ENCODE assay signal across 13 cellular contexts in the genomic region with DNA sequence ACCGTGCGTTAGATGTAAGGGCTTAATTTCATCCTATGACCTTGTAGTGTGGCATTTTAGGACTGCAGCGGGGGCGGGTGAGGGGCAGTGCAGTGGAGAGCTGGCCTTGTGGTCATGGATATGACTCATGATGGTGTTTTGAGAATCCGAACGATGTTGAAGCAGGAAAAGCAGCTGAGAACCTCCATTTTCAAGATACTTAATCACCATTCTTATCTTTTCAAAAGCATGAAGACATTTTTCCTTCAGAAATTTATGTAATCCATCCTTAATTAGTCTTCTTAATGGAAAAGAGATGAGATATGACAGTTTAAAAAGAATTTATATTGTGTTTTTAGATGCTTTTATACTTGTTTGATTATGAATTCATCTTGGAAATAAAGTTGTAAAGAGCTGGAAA. TPM values are rescaled to one million over a fixed set of nuclear protein-coding genes. Genes with fewer than 3 reads are reported as not detected.
DNase-seq lines count a peak whose midpoint lies in the region; ATAC-seq, FAIRE-seq and TF ChIP-seq lines count a peak whose summit lies in the region.
"Had no signal": no experiment of that assay in that cellular context is flagged by ENCODE, and none has a peak within 500 bp of the region (broad histone marks: within the 10 kb centered on the region; RNA-seq: fewer than 3 reads in every experiment).

No MANE protein-coding gene starts in this region.

- H3K27me3 ChIP-seq in adrenal gland (no peaks in the 10 kb centered on the region), ascending aorta (no peaks in the 10 kb centered on the region)
- H3K27me3 ChIP-seq: pancreas, stomach had no signal

- no peak for TF ChIP-seq CTCF in adrenal gland (IDR thresholded peaks at IDR 0.05)
- TF ChIP-seq CTCF in ascending aorta (IDR thresholded peaks at IDR 0.05), result no peak

- TF ChIP-seq POLR2A in adrenal gland (IDR thresholded peaks at IDR 0.05), result no peak

- FAIRE-seq in HTR-8/SVneo (lab: Jason Lieb, UNC), result peak; percentile 62
- FAIRE-seq: pancreas had no signal

- peak overlapping the region in 1 of 4 donors; percentile 17 for H3K4me3 ChIP-seq in adrenal gland
- H3K4me3 ChIP-seq in ascending aorta, result no peak overlapping the region
- H3K4me3 ChIP-seq: pancreas, PC-9, stomach had no signal

- H3K27ac ChIP-seq in adrenal gland (peak overlapping the region; percentile 57 to 85 (median 59)), ascending aorta (no peak overlapping the region)
- H3K27ac ChIP-seq: PC-9, stomach had no signal

- 25 to 39% (median 37%) methylated on average over 6 of the region's 6 CpGs for WGBS in adrenal gland, 4 donors

- H3K9me3 ChIP-seq in adrenal gland (replicated peaks in 1 of 3), result no peaks in the 10 kb centered on the region
- no peaks in the 10 kb centered on the region for H3K9me3 ChIP-seq in ascending aorta
- H3K9me3 ChIP-seq: pancreas, stomach had no signal

- peaks cover 0 to 52% of the 10 kb centered on the region in 2 donors for H3K36me3 ChIP-seq in adrenal gland (replicated peaks in 1 of 2)
- H3K36me3 ChIP-seq in ascending aorta, result peaks cover 33 to 57% of the 10 kb centered on the region in 2 donors

- DNase-seq in AG08395 (ENCODE audit: low spot score) (peak; percentile 86), HTR-8/SVneo (ENCODE audit: insufficient read length, low spot score) (peak; percentile 76), adrenal gland (peak; percentile 77 to 91 (median 88)), iris pigment epithelial cell (ENCODE audit: low read depth) (peak; percentile 98), ascending aorta (ENCODE audit: low spot score in 2 of 2) (no peak), KG1 (lab: John Stamatoyannopoulos, UW) (no peak)
- DNase-seq: activated T-cell treated with anti-CD3 and anti-CD28 coated beads, Interleukin-2, amount 50 U/mL, for 4 hours; glutamatergic neuron; stomach had no signal

- ATAC-seq in GM19035 (IDR thresholded peaks at IDR 0.05; ENCODE audit: unreplicated experiment) (no peak), GM18502 (IDR thresholded peaks at IDR 0.05; ENCODE audit: poor library complexity, unreplicated experiment) (no peak)
- ATAC-seq: activated T-cell treated with anti-CD3 and anti-CD28 coated beads, Interleukin-2, amount 50 U/mL, for 4 hours had no signal

- intact Hi-C loops in adrenal gland (cut with DNase I), result no loop called here
- intact Hi-C loops in ascending aorta (cut with DNase I), result no loop called here

- peaks cover 27 to 64% of the 10 kb centered on the region in 2 donors for H3K4me1 ChIP-seq in adrenal gland (replicated peaks in 1 of 2)
- H3K4me1 ChIP-seq in ascending aorta, result peaks cover 0 to 6% of the 10 kb centered on the region in 2 donors

RNA-seq across cellular contexts. Expression of gene ATP5F1C, which starts 9.6 kb away (rescaled TPM):
- total RNA-seq in adrenal gland (100 to 1,000 TPM; 453 to 870 (median 536) TPM), ascending aorta (132 TPM)
- 1,000 to 10,000 TPM in 1 of 3 donors, 100 to 1,000 TPM in 2; 549 to 1,397 (median 778) TPM for polyA plus RNA-seq in adrenal gland

RNA-seq across cellular contexts. Expression of gene KIN, which starts 9.8 kb away (rescaled TPM):
- total RNA-seq in adrenal gland (10 to 100 TPM in 3 of 8 donors, 1 to 10 TPM in 4, under 1 TPM in 1; 0.42 to 13.3 (median 9.5) TPM), ascending aorta (8.1 TPM)
- polyA plus RNA-seq in adrenal gland, result 10 to 100 TPM; 16.7 to 19.9 (median 19.0) TPM

RNA-seq across cellular contexts. Expression of gene TAF3, which starts 20.7 kb away (rescaled TPM):
- total RNA-seq in adrenal gland, result 10 to 100 TPM in 2 of 8 donors, 1 to 10 TPM in 6; 4.5 to 12.0 (median 9.2) TPM
- 10 to 100 TPM in 1 of 3 donors, 1 to 10 TPM in 2; 3.5 to 16.6 (median 5.6) TPM for polyA plus RNA-seq in adrenal gland
- total RNA-seq in ascending aorta, result 8.5 TPM

Comparison
In these comparisons a context has a peak if more than half of its experiments do, and no peak if none do; other contexts are left out.
1. DNase-seq: peak in AG08395 (single experiment), HTR-8/SVneo (single experiment), adrenal gland (7 of 7) and iris pigment epithelial cell (single experiment); none in ascending aorta (0 of 2) and KG1 (single experiment).
2. H3K27ac ChIP-seq: peak in adrenal gland (5 of 5); none in ascending aorta (0 of 2).